Comparison of ENCODE assay signal across 1 cellular context in genomic region chr1:31593770-31594632, GRCh38.
TF ChIP-seq lines count a peak whose summit lies in the region.

No MANE protein-coding gene starts in this region.

TF ChIP-seq in HepG2, 621 proteins besides CTCF, POLR2A, EP300 and RAD21 (continued from another document and continues in another):
- TF ChIP-seq, protein P1, sequence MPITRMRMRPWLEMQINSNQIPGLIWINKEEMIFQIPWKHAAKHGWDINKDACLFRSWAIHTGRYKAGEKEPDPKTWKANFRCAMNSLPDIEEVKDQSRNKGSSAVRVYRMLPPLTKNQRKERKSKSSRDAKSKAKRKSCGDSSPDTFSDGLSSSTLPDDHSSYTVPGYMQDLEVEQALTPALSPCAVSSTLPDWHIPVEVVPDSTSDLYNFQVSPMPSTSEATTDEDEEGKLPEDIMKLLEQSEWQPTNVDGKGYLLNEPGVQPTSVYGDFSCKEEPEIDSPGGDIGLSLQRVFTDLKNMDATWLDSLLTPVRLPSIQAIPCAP (CRISPR knock-in tag; IDR thresholded peaks at IDR 0.05; ENCODE audit: low read depth) = no peak
- TF ChIP-seq, protein P2, sequence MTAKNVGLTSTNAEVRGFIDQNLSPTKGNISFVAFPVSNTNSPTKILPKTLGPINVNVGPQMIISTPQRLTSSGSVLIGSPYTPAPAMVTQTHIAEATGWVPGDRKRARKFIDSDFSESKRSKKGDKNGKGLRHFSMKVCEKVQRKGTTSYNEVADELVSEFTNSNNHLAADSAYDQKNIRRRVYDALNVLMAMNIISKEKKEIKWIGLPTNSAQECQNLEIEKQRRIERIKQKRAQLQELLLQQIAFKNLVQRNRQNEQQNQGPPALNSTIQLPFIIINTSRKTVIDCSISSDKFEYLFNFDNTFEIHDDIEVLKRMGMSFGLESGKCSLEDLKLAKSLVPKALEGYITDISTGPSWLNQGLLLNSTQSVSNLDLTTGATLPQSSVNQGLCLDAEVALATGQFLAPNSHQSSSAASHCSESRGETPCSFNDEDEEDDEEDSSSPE (CRISPR knock-in tag; IDR thresholded peaks at IDR 0.05) = no peak
- TF ChIP-seq ZBTB2 (CRISPR knock-in tag; IDR thresholded peaks at IDR 0.05; ENCODE audit: low read depth) = no peak
- TF ChIP-seq ZFP1 (CRISPR knock-in tag; IDR thresholded peaks at IDR 0.05) = no peak
- no peak for TF ChIP-seq SNAI1 (CRISPR knock-in tag; IDR thresholded peaks at IDR 0.05; ENCODE audit: borderline replicate concordance)
- no peak for TF ChIP-seq GATAD1 (CRISPR knock-in tag; IDR thresholded peaks at IDR 0.05)
- no peak for TF ChIP-seq ZNF605 (CRISPR knock-in tag; IDR thresholded peaks at IDR 0.05)
- TF ChIP-seq SRY (CRISPR knock-in tag; IDR thresholded peaks at IDR 0.05) = no peak
- TF ChIP-seq HES4 (CRISPR knock-in tag; IDR thresholded peaks at IDR 0.05; ENCODE audit: borderline replicate concordance) = no peak
- TF ChIP-seq ZNF75D (CRISPR knock-in tag; IDR thresholded peaks at IDR 0.05; ENCODE audit: borderline replicate concordance) = no peak
- no peak for TF ChIP-seq ELF4 (CRISPR knock-in tag; IDR thresholded peaks at IDR 0.05; ENCODE audit: borderline replicate concordance)
- TF ChIP-seq MEIS2 (CRISPR knock-in tag; IDR thresholded peaks at IDR 0.05) = no peak
- TF ChIP-seq, protein P3, sequence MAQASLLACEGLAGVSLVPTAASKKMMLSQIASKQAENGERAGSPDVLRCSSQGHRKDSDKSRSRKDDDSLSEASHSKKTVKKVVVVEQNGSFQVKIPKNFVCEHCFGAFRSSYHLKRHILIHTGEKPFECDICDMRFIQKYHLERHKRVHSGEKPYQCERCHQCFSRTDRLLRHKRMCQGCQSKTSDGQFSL (CRISPR knock-in tag; IDR thresholded peaks at IDR 0.05) = no peak
- TF ChIP-seq XRCC5 (optimal IDR thresholded peaks at IDR 0.05; ENCODE audit: low read length) = peak; percentile 66
- no peak for TF ChIP-seq ZNF704 (CRISPR knock-in tag; IDR thresholded peaks at IDR 0.05; ENCODE audit: borderline replicate concordance)
- peak; percentile 96 for TF ChIP-seq SMC3 (IDR thresholded peaks at IDR 0.05; ENCODE audit: low read length)
- no peak for TF ChIP-seq ZNF567 (CRISPR knock-in tag; IDR thresholded peaks at IDR 0.05; ENCODE audit: borderline replicate concordance)
- TF ChIP-seq NKX3-1 (CRISPR knock-in tag; IDR thresholded peaks at IDR 0.05) = no peak
- no peak for TF ChIP-seq SPEN (CRISPR knock-in tag; IDR thresholded peaks at IDR 0.05; ENCODE audit: low read depth)
- no peak for TF ChIP-seq THAP7 (CRISPR knock-in tag; IDR thresholded peaks at IDR 0.05)
- TF ChIP-seq CBX1 (IDR thresholded peaks at IDR 0.05; ENCODE audit: low read depth) = no peak
- TF ChIP-seq DZIP1 (CRISPR knock-in tag; IDR thresholded peaks at IDR 0.05) = no peak
- TF ChIP-seq HOMEZ (CRISPR knock-in tag; IDR thresholded peaks at IDR 0.05; ENCODE audit: low read depth) = no peak
- no peak for TF ChIP-seq NFKB2 (CRISPR knock-in tag; IDR thresholded peaks at IDR 0.05; ENCODE audit: borderline replicate concordance)
- peak; percentile 38; the same call in 1 of the 2 replicates for TF ChIP-seq GATAD2A (CRISPR knock-in tag; IDR thresholded peaks at IDR 0.05)
- no peak for TF ChIP-seq EZH2 (conservative IDR thresholded peaks at IDR 0.05; ENCODE audit: low read depth, low read length)
- TF ChIP-seq ZNF501 (CRISPR knock-in tag; IDR thresholded peaks at IDR 0.05) = peak; percentile 55; the same call in 1 of the 2 replicates
- TF ChIP-seq TEF (CRISPR knock-in tag; IDR thresholded peaks at IDR 0.05) = no peak
- TF ChIP-seq CHCHD3 (CRISPR knock-in tag; IDR thresholded peaks at IDR 0.05) = no peak
- TF ChIP-seq, protein P4, sequence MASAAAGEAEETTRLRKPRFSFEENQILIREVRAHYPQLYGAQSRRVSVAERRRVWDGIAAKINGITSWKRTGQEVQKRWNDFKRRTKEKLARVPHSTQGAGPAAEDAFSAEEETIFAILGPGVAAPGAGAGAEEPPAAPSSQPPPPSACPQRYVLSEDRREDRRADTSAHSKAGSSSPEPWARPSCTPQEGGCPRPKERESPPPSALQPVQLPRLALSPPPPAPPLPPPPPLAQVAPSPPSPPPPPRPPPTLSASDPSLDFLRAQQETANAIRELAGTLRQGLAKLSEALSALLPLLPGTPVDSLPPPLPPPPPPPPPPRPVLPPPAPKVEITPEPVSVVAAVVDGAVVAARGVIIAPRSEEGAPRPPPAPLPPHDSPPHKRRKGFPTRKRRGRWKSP (CRISPR knock-in tag; IDR thresholded peaks at IDR 0.05) = no peak
- TF ChIP-seq ZHX1 (CRISPR knock-in tag; IDR thresholded peaks at IDR 0.05; ENCODE audit: low read depth) = no peak
- no peak for TF ChIP-seq POLR2AphosphoS2 (IDR thresholded peaks at IDR 0.05; ENCODE audit: low read depth, low read length)
- TF ChIP-seq IKZF5 (CRISPR knock-in tag; IDR thresholded peaks at IDR 0.05) = no peak; the same call in 1 of the 2 replicates
- TF ChIP-seq, protein P5, sequence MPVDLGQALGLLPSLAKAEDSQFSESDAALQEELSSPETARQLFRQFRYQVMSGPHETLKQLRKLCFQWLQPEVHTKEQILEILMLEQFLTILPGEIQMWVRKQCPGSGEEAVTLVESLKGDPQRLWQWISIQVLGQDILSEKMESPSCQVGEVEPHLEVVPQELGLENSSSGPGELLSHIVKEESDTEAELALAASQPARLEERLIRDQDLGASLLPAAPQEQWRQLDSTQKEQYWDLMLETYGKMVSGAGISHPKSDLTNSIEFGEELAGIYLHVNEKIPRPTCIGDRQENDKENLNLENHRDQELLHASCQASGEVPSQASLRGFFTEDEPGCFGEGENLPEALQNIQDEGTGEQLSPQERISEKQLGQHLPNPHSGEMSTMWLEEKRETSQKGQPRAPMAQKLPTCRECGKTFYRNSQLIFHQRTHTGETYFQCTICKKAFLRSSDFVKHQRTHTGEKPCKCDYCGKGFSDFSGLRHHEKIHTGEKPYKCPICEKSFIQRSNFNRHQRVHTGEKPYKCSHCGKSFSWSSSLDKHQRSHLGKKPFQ (CRISPR knock-in tag; IDR thresholded peaks at IDR 0.05; ENCODE audit: insufficient replicate concordance) = no peak
- TF ChIP-seq SRSF1 (optimal IDR thresholded peaks at IDR 0.05; ENCODE audit: low read depth, low read length) = no peak
- TF ChIP-seq, protein P6, sequence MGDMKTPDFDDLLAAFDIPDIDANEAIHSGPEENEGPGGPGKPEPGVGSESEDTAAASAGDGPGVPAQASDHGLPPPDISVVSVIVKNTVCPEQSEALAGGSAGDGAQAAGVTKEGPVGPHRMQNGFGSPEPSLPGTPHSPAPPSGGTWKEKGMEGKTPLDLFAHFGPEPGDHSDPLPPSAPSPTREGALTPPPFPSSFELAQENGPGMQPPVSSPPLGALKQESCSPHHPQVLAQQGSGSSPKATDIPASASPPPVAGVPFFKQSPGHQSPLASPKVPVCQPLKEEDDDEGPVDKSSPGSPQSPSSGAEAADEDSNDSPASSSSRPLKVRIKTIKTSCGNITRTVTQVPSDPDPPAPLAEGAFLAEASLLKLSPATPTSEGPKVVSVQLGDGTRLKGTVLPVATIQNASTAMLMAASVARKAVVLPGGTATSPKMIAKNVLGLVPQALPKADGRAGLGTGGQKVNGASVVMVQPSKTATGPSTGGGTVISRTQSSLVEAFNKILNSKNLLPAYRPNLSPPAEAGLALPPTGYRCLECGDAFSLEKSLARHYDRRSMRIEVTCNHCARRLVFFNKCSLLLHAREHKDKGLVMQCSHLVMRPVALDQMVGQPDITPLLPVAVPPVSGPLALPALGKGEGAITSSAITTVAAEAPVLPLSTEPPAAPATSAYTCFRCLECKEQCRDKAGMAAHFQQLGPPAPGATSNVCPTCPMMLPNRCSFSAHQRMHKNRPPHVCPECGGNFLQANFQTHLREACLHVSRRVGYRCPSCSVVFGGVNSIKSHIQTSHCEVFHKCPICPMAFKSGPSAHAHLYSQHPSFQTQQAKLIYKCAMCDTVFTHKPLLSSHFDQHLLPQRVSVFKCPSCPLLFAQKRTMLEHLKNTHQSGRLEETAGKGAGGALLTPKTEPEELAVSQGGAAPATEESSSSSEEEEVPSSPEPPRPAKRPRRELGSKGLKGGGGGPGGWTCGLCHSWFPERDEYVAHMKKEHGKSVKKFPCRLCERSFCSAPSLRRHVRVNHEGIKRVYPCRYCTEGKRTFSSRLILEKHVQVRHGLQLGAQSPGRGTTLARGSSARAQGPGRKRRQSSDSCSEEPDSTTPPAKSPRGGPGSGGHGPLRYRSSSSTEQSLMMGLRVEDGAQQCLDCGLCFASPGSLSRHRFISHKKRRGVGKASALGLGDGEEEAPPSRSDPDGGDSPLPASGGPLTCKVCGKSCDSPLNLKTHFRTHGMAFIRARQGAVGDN (CRISPR knock-in tag; IDR thresholded peaks at IDR 0.05) = peak; percentile 59
